ENCODE assay signal across 22 cellular contexts in the genomic region with DNA sequence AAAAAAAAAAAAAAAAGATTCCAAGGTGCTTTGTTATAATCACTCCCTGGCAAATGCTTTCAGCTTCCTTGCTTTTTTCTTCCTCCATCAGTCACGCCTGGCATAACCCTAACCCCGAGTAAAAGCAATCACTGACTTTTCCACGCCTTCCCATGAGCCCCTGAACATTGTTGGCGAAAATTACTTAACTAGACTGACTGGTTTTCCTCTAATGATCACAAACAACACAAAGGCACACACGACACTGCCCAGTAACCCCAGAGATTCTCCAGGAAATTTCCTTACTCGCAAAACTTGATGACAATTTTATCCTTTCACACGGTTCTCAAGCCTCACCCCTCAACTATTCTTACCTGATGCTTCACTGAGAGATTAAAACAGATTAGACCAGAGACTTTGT.
"Had no signal": no experiment of that assay in that cellular context is flagged by ENCODE, and none has a peak within 500 bp of the region (broad histone marks: within the 10 kb centered on the region; RNA-seq: fewer than 3 reads in every experiment).

No MANE protein-coding gene starts in this region.

- H3K36me3 ChIP-seq: cardiac muscle cell, left lung, neural progenitor cell, ovary, spleen, thoracic aorta, uterus had no signal

- H3K9me3 ChIP-seq: left lung, ovary, spleen, thoracic aorta, uterus had no signal

- H3K4me1 ChIP-seq: foreskin keratinocyte, left lung, neural progenitor cell, spleen, uterus had no signal

- H3K4me3 ChIP-seq: cardiac muscle cell, left lung, neural progenitor cell, ovary, spleen, thoracic aorta, uterus had no signal

- H3K27ac ChIP-seq: cardiac muscle cell, foreskin keratinocyte, left lung, neural progenitor cell, ovary, spleen, thoracic aorta, uterus had no signal

- H3K4me1 Mint-ChIP-seq: activated B cell treated with CpG ODN at 0.5 μM for 24 hours; activated naive CD8-positive, alpha-beta T cell treated with anti-CD3 and anti-CD28 coated beads for 36 hours; stimulated activated memory B cell treated with anti-CD40 and anti-IgM and Interleukin-4, amounts not matched to agents 10 μg/mL and 1 μg/mL and 100 μg/mL, for 72 hours had no signal

- H3K4me3 Mint-ChIP-seq: activated B cell treated with CpG ODN at 0.5 μM for 24 hours; activated CD4-positive, alpha-beta memory T cell treated with anti-CD3 and anti-CD28 coated beads for 36 hours; activated naive CD8-positive, alpha-beta T cell treated with anti-CD3 and anti-CD28 coated beads for 36 hours; dendritic cell treated with granulocyte-macrophage colony-stimulating factor and Interleukin-4, amounts not matched to agents 40 ng/mL and 50 ng/mL, for 4 days; neural progenitor cell; stimulated activated memory B cell treated with anti-CD40 and anti-IgM and Interleukin-4, amounts not matched to agents 10 μg/mL and 1 μg/mL and 100 μg/mL, for 72 hours had no signal

- H3K27me3 ChIP-seq: cardiac muscle cell, neural progenitor cell, ovary, uterus had no signal

- H3K9me3 Mint-ChIP-seq: activated B cell treated with CpG ODN at 0.5 μM for 24 hours; activated CD4-positive, alpha-beta memory T cell treated with anti-CD3 and anti-CD28 coated beads for 36 hours; activated naive CD8-positive, alpha-beta T cell treated with anti-CD3 and anti-CD28 coated beads for 36 hours; dendritic cell treated with granulocyte-macrophage colony-stimulating factor and Interleukin-4, amounts not matched to agents 40 ng/mL and 50 ng/mL, for 4 days; neural progenitor cell; stimulated activated memory B cell treated with anti-CD40 and anti-IgM and Interleukin-4, amounts not matched to agents 10 μg/mL and 1 μg/mL and 100 μg/mL, for 72 hours had no signal

- H3K36me3 Mint-ChIP-seq: activated CD4-positive, alpha-beta memory T cell treated with anti-CD3 and anti-CD28 coated beads for 36 hours; activated naive CD8-positive, alpha-beta T cell treated with anti-CD3 and anti-CD28 coated beads for 36 hours; neural progenitor cell; stimulated activated memory B cell treated with anti-CD40 and anti-IgM and Interleukin-4, amounts not matched to agents 10 μg/mL and 1 μg/mL and 100 μg/mL, for 72 hours had no signal

- H3K27ac Mint-ChIP-seq: activated B cell treated with CpG ODN at 0.5 μM for 24 hours; activated CD4-positive, alpha-beta memory T cell treated with anti-CD3 and anti-CD28 coated beads for 36 hours; activated naive CD8-positive, alpha-beta T cell treated with anti-CD3 and anti-CD28 coated beads for 36 hours; dendritic cell treated with granulocyte-macrophage colony-stimulating factor and Interleukin-4, amounts not matched to agents 40 ng/mL and 50 ng/mL, for 4 days; neural progenitor cell; stimulated activated memory B cell treated with anti-CD40 and anti-IgM and Interleukin-4, amounts not matched to agents 10 μg/mL and 1 μg/mL and 100 μg/mL, for 72 hours had no signal

- DNase-seq: activated B cell treated with CpG ODN at 0.5 μM for 24 hours; activated CD4-positive, alpha-beta memory T cell treated with anti-CD3 and anti-CD28 coated beads for 36 hours; activated CD4-positive, alpha-beta T cell treated with anti-CD3 and anti-CD28 coated beads for 4 hours; activated naive CD8-positive, alpha-beta T cell treated with anti-CD3 and anti-CD28 coated beads for 36 hours; amniotic stem cell; effector CD8-positive, alpha-beta T cell; glutamatergic neuron; hippocampal formation; left lung; mammary epithelial cell; midbrain; ovary; spleen; stimulated activated CD4-positive, alpha-beta T cell treated with anti-CD3 and anti-CD28 coated beads, Interleukin-4, amount 100 ng/mL, for 4 hours; SW 1271; uterus had no signal
